13 cellular contexts compared by ENCODE assay signal in the genomic region with DNA sequence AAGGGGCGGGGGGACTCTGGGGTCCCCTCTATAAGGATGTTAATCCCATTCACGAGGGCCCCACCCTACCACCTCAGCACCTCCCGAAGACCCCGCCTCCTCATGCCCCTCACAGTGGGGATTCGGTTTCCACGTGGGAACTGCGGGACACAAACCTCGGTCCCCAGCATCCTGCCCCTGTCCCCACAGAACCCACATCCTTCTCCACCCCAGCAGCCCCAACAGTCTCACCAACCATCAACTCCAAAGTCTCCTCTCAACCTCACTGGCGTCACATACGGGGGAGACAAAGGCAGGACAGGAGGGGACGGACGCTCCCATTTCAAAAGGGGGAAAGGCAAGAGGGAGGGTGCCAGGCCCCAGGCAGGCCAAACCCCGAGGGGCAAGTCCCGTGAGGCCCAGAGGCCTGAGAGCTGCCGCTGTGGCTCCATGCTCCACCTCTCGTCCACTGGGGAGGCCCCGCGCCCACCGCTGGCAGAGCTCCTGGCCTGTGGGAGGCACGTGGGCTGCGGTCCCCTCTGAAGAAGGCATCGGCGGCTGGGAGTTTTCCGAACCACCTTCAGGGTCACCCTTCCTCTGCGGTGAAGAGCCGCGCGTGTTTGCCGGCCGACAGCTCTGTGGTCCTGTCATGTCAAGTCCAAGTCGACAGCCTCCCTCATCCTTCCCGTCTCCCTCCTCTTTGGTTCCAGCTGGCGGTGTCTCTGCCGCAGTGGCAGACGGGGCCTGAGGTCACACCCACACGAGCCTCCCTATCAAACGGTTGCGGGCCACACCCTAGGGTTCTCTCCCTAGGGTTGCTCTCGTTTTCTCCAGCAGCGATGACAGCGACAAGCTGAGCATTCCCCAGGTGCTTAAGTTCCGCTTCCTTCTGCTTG.
A peak's percentile ranks its signal among the peaks of the same experiment; 100 is the strongest.
DNase-seq lines count a peak whose midpoint lies in the region; ATAC-seq, FAIRE-seq and TF ChIP-seq lines count a peak whose summit lies in the region.
"Had no signal": no experiment of that assay in that cellular context is flagged by ENCODE, and none has a peak within 500 bp of the region (broad histone marks: within the 10 kb centered on the region; RNA-seq: fewer than 3 reads in every experiment).

No MANE protein-coding gene starts in this region.

- H3K27me3 ChIP-seq in sigmoid colon (no peaks in the 10 kb centered on the region), esophagus squamous epithelium (no peaks in the 10 kb centered on the region)

- TF ChIP-seq CTCF in sigmoid colon (IDR thresholded peaks at IDR 0.05) (no peak), esophagus squamous epithelium (IDR thresholded peaks at IDR 0.05) (no peak)

- H3K4me3 ChIP-seq in sigmoid colon (no peak overlapping the region), esophagus squamous epithelium (no peak overlapping the region)
- H3K4me3 ChIP-seq: A549 had no signal

- TF ChIP-seq POLR2A in sigmoid colon (IDR thresholded peaks at IDR 0.05), result no peak
- TF ChIP-seq POLR2A in esophagus squamous epithelium (IDR thresholded peaks at IDR 0.05), result no peak

- no peaks in the 10 kb centered on the region for H3K4me1 ChIP-seq in sigmoid colon
- no peaks in the 10 kb centered on the region for H3K4me1 ChIP-seq in esophagus squamous epithelium
- H3K4me1 ChIP-seq: A549 had no signal

- ATAC-seq in activated CD4-positive, alpha-beta T cell treated with anti-CD3 and anti-CD28 coated beads for 36 hours, result peak; percentile 43
- peak; percentile 32 for ATAC-seq in T-helper 17 cell
- no peak for ATAC-seq in left ventricle myocardium superior
- ATAC-seq: A549 had no signal

- DNase-seq in activated CD4-positive, alpha-beta T cell treated with anti-CD3 and anti-CD28 coated beads for 36 hours, result peak; percentile 21
- DNase-seq in activated CD4-positive, alpha-beta T cell treated with anti-CD3 and anti-CD28 coated beads, Interleukin-2, amount 50 U/mL, for 4 hours, result no peak
- peak; percentile 2 to 8 (median 5) for DNase-seq in T-helper 17 cell
- DNase-seq in left ventricle myocardium superior, result peak; percentile 26
- DNase-seq in sigmoid colon, result peak; percentile 48
- no peak for DNase-seq in esophagus squamous epithelium (lab: John Stamatoyannopoulos, UW)
- no peak for DNase-seq in stimulated activated CD4-positive, alpha-beta T cell treated with anti-CD3 and anti-CD28 coated beads, Interleukin-1b, Interleukin-23, amount 100 ng/mL, for 48 hours
- DNase-seq in frontal cortex (ENCODE audit: low spot score in 2 of 2), result no peak
- DNase-seq: HCEC 1CT; NK-92 treated with Interleukin-12 subunit alpha and Interleukin-12 subunit beta, amount 100 ng/mL, for 24 hours had no signal

- POLR2A ChIA-PET in activated CD4-positive, alpha-beta T cell treated with anti-CD3 and anti-CD28 coated beads for 36 hours (lab: Charles Lee), result no interaction called here

- CTCF ChIA-PET in activated CD4-positive, alpha-beta T cell treated with anti-CD3 and anti-CD28 coated beads for 36 hours (lab: Charles Lee), result no interaction called here

- H3K27me3 Mint-ChIP-seq in activated CD4-positive, alpha-beta T cell treated with anti-CD3 and anti-CD28 coated beads for 36 hours, result no peaks in the 10 kb centered on the region
- no peaks in the 10 kb centered on the region for H3K27me3 Mint-ChIP-seq in T-helper 17 cell

- WGBS in sigmoid colon, 2 donors, result 87 to 88% methylated on average over 42 of the region's 42 CpGs
- WGBS in esophagus squamous epithelium, 2 donors, result 80% methylated on average over 14 to 23 of the region's 42 CpGs

- H3K4me3 Mint-ChIP-seq in activated CD4-positive, alpha-beta T cell treated with anti-CD3 and anti-CD28 coated beads for 36 hours, result no peak overlapping the region
- H3K4me3 Mint-ChIP-seq in T-helper 17 cell, result peak overlapping the region; percentile 83

- H3K36me3 ChIP-seq in sigmoid colon, result no peaks in the 10 kb centered on the region
- H3K36me3 ChIP-seq in esophagus squamous epithelium, result no peaks in the 10 kb centered on the region

- FAIRE-seq in frontal cortex (lab: Jason Lieb, UNC), result no peak
- FAIRE-seq: A549, islet of Langerhans had no signal

- no peak overlapping the region for H3K27ac ChIP-seq in sigmoid colon
- H3K27ac ChIP-seq in esophagus squamous epithelium, result no peak overlapping the region
- H3K27ac ChIP-seq: A549, VCaP had no signal

- peaks cover 18% of the 10 kb centered on the region for H3K4me1 Mint-ChIP-seq in activated CD4-positive, alpha-beta T cell treated with anti-CD3 and anti-CD28 coated beads for 36 hours
- H3K4me1 Mint-ChIP-seq in T-helper 17 cell, result peaks cover 14% of the 10 kb centered on the region

- peak overlapping the region; percentile 47 for H3K27ac Mint-ChIP-seq in activated CD4-positive, alpha-beta T cell treated with anti-CD3 and anti-CD28 coated beads for 36 hours
- H3K27ac Mint-ChIP-seq in T-helper 17 cell, result peak overlapping the region; percentile 59

- H3K9me3 Mint-ChIP-seq in activated CD4-positive, alpha-beta T cell treated with anti-CD3 and anti-CD28 coated beads for 36 hours (ENCODE audit: low read depth), result no peaks in the 10 kb centered on the region

- no peak for TF ChIP-seq EP300 in sigmoid colon (IDR thresholded peaks at IDR 0.05)

- intact Hi-C loops in activated CD4-positive, alpha-beta T cell treated with anti-CD3 and anti-CD28 coated beads for 36 hours (cut with DNase I, micrococcal nuclease), result no loop called here
- intact Hi-C loops in left ventricle myocardium superior (cut with micrococcal nuclease) (no loop called here), sigmoid colon (cut with DNase I) (no loop called here), esophagus squamous epithelium (cut with DNase I) (no loop called here)

- no peaks in the 10 kb centered on the region for H3K36me3 Mint-ChIP-seq in activated CD4-positive, alpha-beta T cell treated with anti-CD3 and anti-CD28 coated beads for 36 hours (ENCODE audit: low read depth)
- no peaks in the 10 kb centered on the region for H3K36me3 Mint-ChIP-seq in T-helper 17 cell (ENCODE audit: low read depth)

- H3K9me3 ChIP-seq in T-helper 17 cell (ENCODE audit: control insufficient read depth, low read length, poor library complexity, severe bottlenecking), result no peaks in the 10 kb centered on the region
- H3K9me3 ChIP-seq in sigmoid colon, result no peaks in the 10 kb centered on the region
- no peaks in the 10 kb centered on the region for H3K9me3 ChIP-seq in esophagus squamous epithelium
- H3K9me3 ChIP-seq: A549 had no signal

Comparison
In these comparisons a context has a peak if more than half of its experiments do, and no peak if none do; other contexts are left out.
1. DNase-seq: peak in activated CD4-positive, alpha-beta T cell treated with anti-CD3 and anti-CD28 coated beads for 36 hours (single experiment), T-helper 17 cell (3 of 3), left ventricle myocardium superior (single experiment) and sigmoid colon (single experiment); none in activated CD4-positive, alpha-beta T cell treated with anti-CD3 and anti-CD28 coated beads, Interleukin-2, amount 50 U/mL, for 4 hours (0 of 2), esophagus squamous epithelium (single experiment), stimulated activated CD4-positive, alpha-beta T cell treated with anti-CD3 and anti-CD28 coated beads, Interleukin-1b, Interleukin-23, amount 100 ng/mL, for 48 hours (single experiment) and frontal cortex (0 of 2).